ENCODE assay signal across 8 cellular contexts in genomic region chr17:46002311-46002972, GRCh38. TPM values are rescaled to one million over a fixed set of nuclear protein-coding genes. Genes with fewer than 3 reads are reported as not detected.
DNase-seq lines count a peak whose midpoint lies in the region; ATAC-seq and TF ChIP-seq lines count a peak whose summit lies in the region.

No MANE protein-coding gene starts in this region.

- H3K27me3 ChIP-seq in foreskin keratinocyte (peaks cover 18% of the 10 kb centered on the region), testis (no peaks in the 10 kb centered on the region)

- H3K36me3 Mint-ChIP-seq in activated T-helper 2 cell treated with anti-CD3 and anti-CD28 coated beads, Interferon-gamma antibody, Interleukin-2, Interleukin-4, amounts not matched to agents 10 μg/mL and 5 μg/mL and 100 μg/mL, durations not matched to agents 14 hours and 24 hours and 36 hours (ENCODE audit: low read depth): no peaks in the 10 kb centered on the region

- H3K4me3 Mint-ChIP-seq in activated T-helper 2 cell treated with anti-CD3 and anti-CD28 coated beads, Interferon-gamma antibody, Interleukin-2, Interleukin-4, amounts not matched to agents 10 μg/mL and 5 μg/mL and 100 μg/mL, durations not matched to agents 14 hours and 24 hours and 36 hours (ENCODE audit: low read depth): no peak overlapping the region

- no peaks in the 10 kb centered on the region for H3K36me3 ChIP-seq in testis (ENCODE audit: low read depth, missing control alignments)

- TF ChIP-seq CTCF in foreskin keratinocyte (conservative IDR thresholded peaks at IDR 0.05): peak; percentile 93
- peak in 2 of 3 donors; percentile 83 to 89 for TF ChIP-seq CTCF in omental fat pad (IDR thresholded peaks at IDR 0.05)
- peak; percentile 95 to 98 (median 96) for TF ChIP-seq CTCF in testis (IDR thresholded peaks at IDR 0.05)

- H3K4me1 Mint-ChIP-seq in activated T-helper 2 cell treated with anti-CD3 and anti-CD28 coated beads, Interferon-gamma antibody, Interleukin-2, Interleukin-4, amounts not matched to agents 10 μg/mL and 5 μg/mL and 100 μg/mL, durations not matched to agents 14 hours and 24 hours and 36 hours (ENCODE audit: low read depth): no peaks in the 10 kb centered on the region

- no peak overlapping the region for H3K4me3 ChIP-seq in testis

- H3K9me3 ChIP-seq in testis: no peaks in the 10 kb centered on the region

- H3K27ac ChIP-seq in foreskin keratinocyte (no peak overlapping the region), testis (no peak overlapping the region)

- no peaks in the 10 kb centered on the region for H3K9me3 Mint-ChIP-seq in activated T-helper 2 cell treated with anti-CD3 and anti-CD28 coated beads, Interferon-gamma antibody, Interleukin-2, Interleukin-4, amounts not matched to agents 10 μg/mL and 5 μg/mL and 100 μg/mL, durations not matched to agents 14 hours and 24 hours and 36 hours

- H3K4me1 ChIP-seq in foreskin keratinocyte (no peaks in the 10 kb centered on the region), testis (peaks cover 4% of the 10 kb centered on the region)

- DNase-seq in G401 (ENCODE audit: low spot score) (peak; percentile 88), LHCN-M2 (ENCODE audit: low read depth) (peak; percentile 41), SHP77 (lab: John Stamatoyannopoulos, UW) (peak; percentile 63 to 73), foreskin keratinocyte (peak in 1 of 2 donors; percentile 42), omental fat pad (ENCODE audit: low spot score) (peak; percentile 67), testis (peak; percentile 84)
- peak; percentile 55 for DNase-seq in activated T-helper 2 cell treated with anti-CD3 and anti-CD28 coated beads, Interferon-gamma antibody, Interleukin-2, Interleukin-4, amounts not matched to agents 10 μg/mL and 5 μg/mL and 100 μg/mL, durations not matched to agents 14 hours and 24 hours and 36 hours (ENCODE audit: low spot score)

- WGBS in testis, 2 donors: 36 to 38% methylated on average over 8 of the region's 8 CpGs

- intact Hi-C loops in activated T-helper 2 cell treated with anti-CD3 and anti-CD28 coated beads, Interferon-gamma antibody, Interleukin-2, Interleukin-4, amounts not matched to agents 10 μg/mL and 5 μg/mL and 100 μg/mL, durations not matched to agents 14 hours and 24 hours and 36 hours (cut with micrococcal nuclease): loop anchor here (5.0 kb wide), 1 partner anchor 210 kb away; no protein-coding TSS in a partner anchor
- intact Hi-C loops in testis (cut with DNase I; ENCODE audit: low total_unique reads): loop anchor here (10.0 kb wide), 1 partner anchor 272 kb away; no protein-coding TSS in a partner anchor

- TF ChIP-seq POLR2A in testis (IDR thresholded peaks at IDR 0.05): no peak

- peaks cover 2% of the 10 kb centered on the region for H3K27me3 Mint-ChIP-seq in activated T-helper 2 cell treated with anti-CD3 and anti-CD28 coated beads, Interferon-gamma antibody, Interleukin-2, Interleukin-4, amounts not matched to agents 10 μg/mL and 5 μg/mL and 100 μg/mL, durations not matched to agents 14 hours and 24 hours and 36 hours (ENCODE audit: low read depth)

- in situ Hi-C loops in G401 (cut with HindIII; ENCODE audit: low sequenced_read_pairs): no loop called here

- ATAC-seq in foreskin keratinocyte: peak; percentile 75
- peak; percentile 87 for ATAC-seq in omental fat pad (ENCODE audit: low FRiP score)
- ATAC-seq in HG03135 (IDR thresholded peaks at IDR 0.05; ENCODE audit: unreplicated experiment): no peak

- H3K27ac Mint-ChIP-seq in activated T-helper 2 cell treated with anti-CD3 and anti-CD28 coated beads, Interferon-gamma antibody, Interleukin-2, Interleukin-4, amounts not matched to agents 10 μg/mL and 5 μg/mL and 100 μg/mL, durations not matched to agents 14 hours and 24 hours and 36 hours: no peak overlapping the region

RNA-seq across cellular contexts. Expression of gene STH, which starts 3.4 kb away (rescaled TPM):
- not detected in 2 replicates for total RNA-seq in G401 (2014; rRNA removed; shearing (Covaris generic))
- total RNA-seq in LHCN-M2 (2014; rRNA removed) (not detected in 2 replicates), foreskin keratinocyte (not detected in 2 replicates), omental fat pad (not detected), testis (1 to 10 TPM in 1 of 2 donors, not detected in 1; 1.3 TPM)
- polyA plus RNA-seq in LHCN-M2 (2012): not detected
- total RNA-seq in activated T-helper 2 cell treated with anti-CD3 and anti-CD28 coated beads, Interferon-gamma antibody, Interleukin-2, Interleukin-4, amounts not matched to agents 10 μg/mL and 5 μg/mL and 100 μg/mL, durations not matched to agents 14 hours and 24 hours and 36 hours: not detected in 2 replicates
- polyA plus RNA-seq in foreskin keratinocyte (not detected in 2 replicates), testis (ENCODE audit: insufficient read depth, low read depth, low replicate concordance) (not detected)
